ENCODE assay signal across 19 cellular contexts in the genomic region with DNA sequence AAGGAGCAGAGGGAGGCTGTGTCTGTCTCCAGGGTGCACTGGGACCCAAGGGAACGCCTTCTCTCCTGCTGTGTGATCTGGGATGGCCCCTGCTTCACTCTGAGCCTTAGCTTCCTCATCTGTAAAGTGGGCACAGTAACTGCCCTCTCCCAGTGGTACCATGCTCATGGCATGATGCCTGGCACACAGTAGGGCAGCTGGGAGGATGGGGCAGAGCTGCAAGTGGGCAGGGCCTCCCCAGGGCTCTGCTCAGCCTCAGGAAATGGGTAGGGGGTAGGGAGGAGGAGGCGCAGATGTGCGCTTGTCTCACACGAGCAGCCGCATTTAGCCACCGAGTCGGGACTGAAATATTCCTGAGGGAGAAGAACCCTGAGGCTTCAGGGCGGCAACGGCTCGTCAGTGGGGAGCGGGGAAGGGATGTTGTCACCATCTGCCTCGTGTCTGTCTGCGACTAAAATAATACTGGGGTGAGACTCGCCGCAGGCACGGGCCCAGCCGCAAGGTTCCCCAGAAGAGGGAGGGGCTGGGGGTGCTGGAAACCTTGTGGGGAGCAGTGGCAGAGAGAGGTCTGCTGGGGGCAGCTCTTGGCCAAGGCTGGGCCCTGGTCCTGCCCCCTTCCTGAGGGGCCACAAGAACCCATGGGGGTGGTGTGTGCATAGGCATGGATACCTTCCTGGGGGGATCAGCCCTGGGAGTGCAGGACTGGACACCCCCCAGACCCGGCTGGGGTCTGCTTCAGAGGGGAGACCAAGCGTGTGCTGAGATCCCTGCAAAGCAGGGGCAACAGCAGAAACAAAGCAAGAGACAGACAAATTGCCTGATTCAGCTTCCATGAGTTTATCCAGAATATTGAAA. TPM values are rescaled to one million over a fixed set of nuclear protein-coding genes. Genes with fewer than 3 reads are reported as not detected.
A peak's percentile ranks its signal among the peaks of the same experiment; 100 is the strongest.
DNase-seq lines count a peak whose midpoint lies in the region; ATAC-seq, FAIRE-seq and TF ChIP-seq lines count a peak whose summit lies in the region.
"Had no signal": no experiment of that assay in that cellular context is flagged by ENCODE, and none has a peak within 500 bp of the region (broad histone marks: within the 10 kb centered on the region; RNA-seq: fewer than 3 reads in every experiment).

No MANE protein-coding gene starts in this region.

- H4K91ac ChIP-seq in H1 (replicated peaks; ENCODE audit: insufficient read length, low read length) = no peak overlapping the region

- peak; percentile 72 for DNase-seq in GM13976 (ENCODE audit: low spot score)
- DNase-seq in NT2/D1 (ENCODE audit: low read depth, low spot score) = no peak
- no peak for DNase-seq in H1 (ENCODE audit: low read depth in 1 of 2, low spot score in 2 of 2)
- peak; percentile 40 for DNase-seq in retina
- no peak for DNase-seq in activated naive CD4-positive, alpha-beta T cell treated with Interleukin-2 at 50 U/mL for 16 hours
- no peak for DNase-seq in activated T-cell treated with anti-CD3 and anti-CD28 coated beads, Interleukin-2, amount 50 U/mL, for 4 hours
- DNase-seq in stimulated activated effector memory CD8-positive, alpha-beta T cell treated with anti-CD3 and anti-CD28 coated beads, Interleukin-12 subunit alpha, Interleukin-12 subunit beta, amount 100 ng/mL, for 72 hours (ENCODE audit: low spot score in 2 of 2) = no peak
- DNase-seq: DMS153; erythroblast; NCI-H2081; NCI-H748 treated with DMSO at 0.1 percent for 48 hours; stimulated activated CD4-positive, alpha-beta T cell treated with anti-CD3 and anti-CD28 coated beads, Interleukin-12 subunit alpha, Interleukin-12 subunit beta, amount 100 ng/mL, for 4 hours had no signal

- no peak overlapping the region for H3K56ac ChIP-seq in H1 (replicated peaks; ENCODE audit: insufficient read length, low read depth, low read length)

- FAIRE-seq in H1 (lab: Jason Lieb, UNC) = no peak
- FAIRE-seq: H54, HTR-8/SVneo, keratinocyte had no signal

- no peak overlapping the region for H3K27ac ChIP-seq in H1 (ENCODE audit: low read depth, low read length)
- H3K27ac ChIP-seq: Peyer's patch, VCaP had no signal

- H3K4me2 ChIP-seq in H1 (ENCODE audit: insufficient read depth in 1 of 2, low read depth in 2 of 2, low read length in 2 of 2) = no peak overlapping the region

- no peak for TF ChIP-seq RAD21 in H1 (IDR thresholded peaks at IDR 0.05 in 1 of 2, conservative IDR thresholded peaks at IDR 0.05 in 1 of 2; ENCODE audit: low read depth in 2 of 2, low read length in 2 of 2)

- H3K4me3 ChIP-seq in NT2/D1 (ENCODE audit: insufficient read length, low read depth) = no peak overlapping the region
- no peak overlapping the region for H3K4me3 ChIP-seq in H1 (ENCODE audit: extremely low read depth in 1 of 4, insufficient read depth in 2 of 4, low read depth in 3 of 4, low read length in 4 of 4)
- H3K4me3 ChIP-seq: Peyer's patch had no signal

- CTCF ChIA-PET in H1 (lab: Charles Lee; ENCODE audit: partially characterized antibody) = interaction anchor here (0.7 to 8.4 kb wide), 9 partner anchors 11 to 123 kb away, joined by 3 to 81 read pairs (median 5); no protein-coding TSS in a partner anchor

- H3K23me2 ChIP-seq in H1 (ENCODE audit: low read depth, low read length) = peaks cover 3% of the 10 kb centered on the region; the same call in 1 of the 2 replicates

- WGBS in H1 (ENCODE audit: extremely low coverage in 1 of 2, insufficient coverage in 1 of 2, insufficient read length in 1 of 2, insufficient replicate concordance in 2 of 2, low coverage in 1 of 2, low lambda C conversion rate in 2 of 2, missing lambda C conversion rate in 1 of 2), 2 experiments = 86% methylated on average over 19 of the region's 19 CpGs; no CpG with 5 or more reads in 1 of the 2 experiments

- H3K14ac ChIP-seq in H1 (ENCODE audit: insufficient read length) = no peak overlapping the region

- H3K23ac ChIP-seq in H1 (ENCODE audit: insufficient read length) = no peak overlapping the region

- H2BK20ac ChIP-seq in H1 (ENCODE audit: low read length) = no peak overlapping the region

- no peaks in the 10 kb centered on the region for H3K36me3 Mint-ChIP-seq in activated T-cell treated with anti-CD3 and anti-CD28 coated beads, Interleukin-2, amount 50 U/mL, for 4 hours (ENCODE audit: insufficient read depth)
- no peaks in the 10 kb centered on the region for H3K36me3 Mint-ChIP-seq in stimulated activated effector memory CD8-positive, alpha-beta T cell treated with anti-CD3 and anti-CD28 coated beads, Interleukin-12 subunit alpha, Interleukin-12 subunit beta, amount 100 ng/mL, for 72 hours

- no peaks in the 10 kb centered on the region for H3K9me3 Mint-ChIP-seq in activated T-cell treated with anti-CD3 and anti-CD28 coated beads, Interleukin-2, amount 50 U/mL, for 4 hours
- no peaks in the 10 kb centered on the region for H3K9me3 Mint-ChIP-seq in stimulated activated effector memory CD8-positive, alpha-beta T cell treated with anti-CD3 and anti-CD28 coated beads, Interleukin-12 subunit alpha, Interleukin-12 subunit beta, amount 100 ng/mL, for 72 hours
- H3K9me3 Mint-ChIP-seq: activated T-helper 17 cell treated with anti-CD3 and anti-CD28 coated beads, Interleukin-2, amount 50 U/mL, for 72 hours had no signal

- H2BK5ac ChIP-seq in H1 (ENCODE audit: low read depth, low read length) = peak overlapping the region; percentile 49; the same call in 1 of the 2 replicates

- H3K27me3 Mint-ChIP-seq in activated T-cell treated with anti-CD3 and anti-CD28 coated beads, Interleukin-2, amount 50 U/mL, for 4 hours (ENCODE audit: low read depth) = no peaks in the 10 kb centered on the region
- H3K27me3 Mint-ChIP-seq: activated T-helper 17 cell treated with anti-CD3 and anti-CD28 coated beads, Interleukin-2, amount 50 U/mL, for 72 hours had no signal

- no peak overlapping the region for H3K4me3 Mint-ChIP-seq in activated T-cell treated with anti-CD3 and anti-CD28 coated beads, Interleukin-2, amount 50 U/mL, for 4 hours
- H3K4me3 Mint-ChIP-seq in stimulated activated effector memory CD8-positive, alpha-beta T cell treated with anti-CD3 and anti-CD28 coated beads, Interleukin-12 subunit alpha, Interleukin-12 subunit beta, amount 100 ng/mL, for 72 hours = no peak overlapping the region
- H3K4me3 Mint-ChIP-seq: activated T-helper 17 cell treated with anti-CD3 and anti-CD28 coated beads, Interleukin-2, amount 50 U/mL, for 72 hours had no signal

- TF ChIP-seq POLR2A in H1 (IDR thresholded peaks at IDR 0.05; ENCODE audit: control extremely low read depth in 1 of 2, low read depth in 2 of 2, low read length in 2 of 2) = no peak

- H2BK15ac ChIP-seq in H1 (ENCODE audit: low read length) = no peak overlapping the region

- POLR2A ChIA-PET in H1 (lab: Charles Lee; ENCODE audit: partially characterized antibody) = interaction anchor here (0.6 to 2.5 kb wide), 3 partner anchors 10 to 89 kb away, joined by 3 to 9 read pairs (median 6); no protein-coding TSS in a partner anchor

- H3K18ac ChIP-seq in H1 (ENCODE audit: extremely low read depth, low read length) = 0 out of 2 replicates have a peak overlapping the region, but pooled peaks have one; percentile 51

- no peaks in the 10 kb centered on the region for H3K79me2 ChIP-seq in H1 (ENCODE audit: control insufficient read depth in 1 of 2, insufficient read depth in 2 of 2, low read length in 2 of 2)

- peaks cover 23% of the 10 kb centered on the region for H3K4me1 ChIP-seq in NT2/D1 (ENCODE audit: insufficient read depth, insufficient read length)
- peaks cover 0 to 32% (median 22%) of the 10 kb centered on the region in 4 experiments; a peak in 6 of 7 replicates for H3K4me1 ChIP-seq in H1 (replicated peaks in 1 of 4; ENCODE audit: control insufficient read depth in 3 of 4, insufficient read depth in 4 of 4, low read length in 3 of 4)

- H4K8ac ChIP-seq in H1 (ENCODE audit: extremely low read depth, insufficient read depth, low read length) = no peak overlapping the region

- no peak for ATAC-seq in activated T-cell treated with anti-CD3 and anti-CD28 coated beads, Interleukin-2, amount 50 U/mL, for 4 hours
- ATAC-seq in stimulated activated effector memory CD8-positive, alpha-beta T cell treated with anti-CD3 and anti-CD28 coated beads, Interleukin-12 subunit alpha, Interleukin-12 subunit beta, amount 100 ng/mL, for 72 hours = no peak
- no peak for ATAC-seq in HG02610 (IDR thresholded peaks at IDR 0.05; ENCODE audit: unreplicated experiment)
- ATAC-seq: activated T-helper 17 cell treated with anti-CD3 and anti-CD28 coated beads, Interleukin-2, amount 50 U/mL, for 72 hours had no signal

- peak overlapping the region; percentile 25 for H3K9ac ChIP-seq in NT2/D1 (ENCODE audit: insufficient read length, low read depth)
- no peak overlapping the region; a peak in 1 of 7 replicates for H3K9ac ChIP-seq in H1 (replicated peaks in 1 of 4; ENCODE audit: extremely low read depth in 1 of 4, low read depth in 3 of 4, low read length in 3 of 4)

- H3K27ac Mint-ChIP-seq in stimulated activated effector memory CD8-positive, alpha-beta T cell treated with anti-CD3 and anti-CD28 coated beads, Interleukin-12 subunit alpha, Interleukin-12 subunit beta, amount 100 ng/mL, for 72 hours = no peak overlapping the region
- H3K27ac Mint-ChIP-seq: activated T-helper 17 cell treated with anti-CD3 and anti-CD28 coated beads, Interleukin-2, amount 50 U/mL, for 72 hours had no signal

- H2BK12ac ChIP-seq in H1 (ENCODE audit: low read depth, low read length) = peak overlapping the region; percentile 31; the same call in 1 of the 2 replicates

- no peak overlapping the region for H2AFZ ChIP-seq in H1 (ENCODE audit: low read length)

- H2AK5ac ChIP-seq in H1 (ENCODE audit: low read depth, low read length) = peak overlapping the region; percentile 9; the same call in 1 of the 2 replicates

- H3K79me1 ChIP-seq in H1 (ENCODE audit: low read depth, low read length) = no peaks in the 10 kb centered on the region

- H4K5ac ChIP-seq in H1 (ENCODE audit: insufficient read length, low read depth, low read length) = no peak overlapping the region

- H3K9me3 ChIP-seq in NT2/D1 (ENCODE audit: insufficient read depth, low read length) (no peaks in the 10 kb centered on the region), H1 (ENCODE audit: insufficient read depth in 2 of 2, low read depth in 1 of 2, low read length in 1 of 2) (no peaks in the 10 kb centered on the region)
- H3K9me3 ChIP-seq: Peyer's patch had no signal

- peaks cover 2% of the 10 kb centered on the region for H3K4me1 Mint-ChIP-seq in activated T-cell treated with anti-CD3 and anti-CD28 coated beads, Interleukin-2, amount 50 U/mL, for 4 hours (ENCODE audit: low read depth)
- H3K4me1 Mint-ChIP-seq in stimulated activated effector memory CD8-positive, alpha-beta T cell treated with anti-CD3 and anti-CD28 coated beads, Interleukin-12 subunit alpha, Interleukin-12 subunit beta, amount 100 ng/mL, for 72 hours = peaks cover 18% of the 10 kb centered on the region
- H3K4me1 Mint-ChIP-seq: activated T-helper 17 cell treated with anti-CD3 and anti-CD28 coated beads, Interleukin-2, amount 50 U/mL, for 72 hours had no signal

- TF ChIP-seq EP300 in H1 (IDR thresholded peaks at IDR 0.05; ENCODE audit: borderline replicate concordance in 1 of 2, low read depth in 2 of 2, low read length in 2 of 2) = no peak

- no peak overlapping the region for H3K4ac ChIP-seq in H1 (replicated peaks; ENCODE audit: insufficient read length, low read depth, low read length)

- H3K36me3 ChIP-seq in NT2/D1 (ENCODE audit: insufficient read depth, insufficient read length, low read length) (no peaks in the 10 kb centered on the region), H1 (ENCODE audit: control insufficient read depth in 2 of 4, insufficient read depth in 4 of 4, low read length in 3 of 4) (no peaks in the 10 kb centered on the region)
- H3K36me3 ChIP-seq: Peyer's patch had no signal

- TF ChIP-seq CTCF in GM13976 (IDR thresholded peaks at IDR 0.05; ENCODE audit: borderline replicate concordance, control extremely low read depth, extremely low read depth, insufficient read depth, missing control alignments) = no peak
- no peak for TF ChIP-seq CTCF in H1 (IDR thresholded peaks at IDR 0.05; ENCODE audit: control extremely low read depth in 1 of 3, insufficient read depth in 1 of 3, low read depth in 1 of 3, low read length in 3 of 3)

- H2BK120ac ChIP-seq in H1 (replicated peaks; ENCODE audit: low read depth, low read length) = no peak overlapping the region

- H4K20me1 ChIP-seq in H1 (replicated peaks in 1 of 2; ENCODE audit: control insufficient read depth in 1 of 2, insufficient read depth in 2 of 2, low read length in 2 of 2) = no peaks in the 10 kb centered on the region

- in situ Hi-C loops in GM13976 (cut with MboI; ENCODE audit: low sequenced_read_pairs, unreplicated experiment) = no loop called here

- peaks cover 11% of the 10 kb centered on the region for H3K27me3 ChIP-seq in NT2/D1 (ENCODE audit: insufficient read depth, insufficient read length)
- peaks cover 0 to 7% (median 3%) of the 10 kb centered on the region in 4 experiments; a peak in 4 of 7 replicates for H3K27me3 ChIP-seq in H1 (replicated peaks in 1 of 4; ENCODE audit: control insufficient read depth in 3 of 4, extremely low read depth in 1 of 4, insufficient read depth in 3 of 4, low read length in 3 of 4)
- H3K27me3 ChIP-seq: Peyer's patch had no signal

RNA-seq across cellular contexts. Expression of a gene that starts 55.2 kb away (rescaled TPM):
- total RNA-seq in H1 (2021; fragmentation: NEBNext Ultra II Directional; extraction: Animal tissue kit (Norgen Biotek cat#: 25700)) = 0.06 and 0.13 TPM in 2 replicates
- 0.14 and 0.25 TPM in 2 replicates for polyA plus RNA-seq in H1 (2011; rRNA removed)
- polyA plus RNA-seq in H1 (2011; cell fraction: cytosol; rRNA removed) = 0.23 TPM
- polyA plus RNA-seq in H1 (2011; cell fraction: nucleus; rRNA removed) = 0.48 TPM
- polyA plus RNA-seq in H1 (2012, experiment 1 of 2) = 0.09 to 0.24 TPM (median 0.15 TPM) in 4 replicates
- polyA plus RNA-seq in H1 (2012, experiment 2 of 2) = 0.14 TPM
- 0.06 TPM for polyA plus RNA-seq in H1 (2013, experiment 1 of 2)
- 0.09 TPM for polyA plus RNA-seq in H1 (2013, experiment 2 of 2)
- polyA minus RNA-seq in H1 (2011; rRNA and poly(A)+ RNA removed) = 0.17 TPM in 1 of 2 replicates, not detected in the other
- polyA minus RNA-seq in H1 (2011; cell fraction: cytosol; rRNA and poly(A)+ RNA removed) = not detected
- 0.20 TPM for polyA minus RNA-seq in H1 (2011; cell fraction: nucleus; rRNA and poly(A)+ RNA removed)
- not detected for total RNA-seq in activated T-cell treated with anti-CD3 and anti-CD28 coated beads, Interleukin-2, amount 50 U/mL, for 4 hours
- total RNA-seq: activated T-helper 17 cell treated with anti-CD3 and anti-CD28 coated beads, Interleukin-2, amount 50 U/mL, for 72 hours; Peyer's patch had no signal
- polyA plus RNA-seq: keratinocyte had no signal

Comparison
In these comparisons a context has a peak if more than half of its experiments do, and no peak if none do; other contexts are left out.
1. DNase-seq: peak in GM13976 (single experiment) and retina (single experiment); none in NT2/D1 (single experiment), H1 (0 of 2), activated naive CD4-positive, alpha-beta T cell treated with Interleukin-2 at 50 U/mL for 16 hours (single experiment), activated T-cell treated with anti-CD3 and anti-CD28 coated beads, Interleukin-2, amount 50 U/mL, for 4 hours (single experiment) and stimulated activated effector memory CD8-positive, alpha-beta T cell treated with anti-CD3 and anti-CD28 coated beads, Interleukin-12 subunit alpha, Interleukin-12 subunit beta, amount 100 ng/mL, for 72 hours (0 of 2).